In genomic region chr6:156808287-156808686, GRCh38 we compare ENCODE assay signal across 8 cellular contexts. TPM values are rescaled to one million over a fixed set of nuclear protein-coding genes. Genes with fewer than 3 reads are reported as not detected.
A peak's percentile ranks its signal among the peaks of the same experiment; 100 is the strongest.
DNase-seq lines count a peak whose midpoint lies in the region; ATAC-seq and TF ChIP-seq lines count a peak whose summit lies in the region.

No MANE protein-coding gene starts in this region.

- in situ Hi-C loops in transverse colon (cut with MboI; ENCODE audit: low pct_ligation_motif_present in 1 of 4, low pct_unique_long_range_greater_than_20kb in 1 of 4, low sequenced_read_pairs in 3 of 4) = no loop called here

- H3K36me3 Mint-ChIP-seq in activated T-cell treated with anti-CD3 and anti-CD28 coated beads, Interleukin-2, amount 50 U/mL, for 72 hours (ENCODE audit: insufficient read depth in 2 of 2) = peaks cover 12 to 19% of the 10 kb centered on the region in 2 donors

- H3K9me3 Mint-ChIP-seq in activated T-cell treated with anti-CD3 and anti-CD28 coated beads, Interleukin-2, amount 50 U/mL, for 72 hours = peaks cover 0 to 8% of the 10 kb centered on the region in 2 donors

- H3K4me1 ChIP-seq in tibial nerve (peaks cover 0 to 55% (median 17%) of the 10 kb centered on the region in 4 donors), transverse colon (peaks cover 8 to 33% (median 12%) of the 10 kb centered on the region in 4 donors)

- H3K27me3 ChIP-seq in tibial nerve = no peaks in the 10 kb centered on the region
- no peaks in the 10 kb centered on the region for H3K27me3 ChIP-seq in transverse colon

- TF ChIP-seq EP300 in tibial nerve (IDR thresholded peaks at IDR 0.05) (peak; percentile 26 to 37), transverse colon (IDR thresholded peaks at IDR 0.05; ENCODE audit: low read depth) (no peak)

- TF ChIP-seq CTCF in tibial nerve (IDR thresholded peaks at IDR 0.05) (no peak), transverse colon (IDR thresholded peaks at IDR 0.05) (no peak)

- intact Hi-C loops in Right ventricle myocardium superior (cut with DNase I) (no loop called here), transverse colon (cut with DNase I; ENCODE audit: low total_unique reads) (no loop called here)

- H3K4me1 Mint-ChIP-seq in activated T-cell treated with anti-CD3 and anti-CD28 coated beads, Interleukin-2, amount 50 U/mL, for 72 hours (ENCODE audit: low read depth) = peaks cover 80% of the 10 kb centered on the region

- H3K36me3 ChIP-seq in tibial nerve (peaks cover 0 to 3% (median 0%) of the 10 kb centered on the region in 3 donors), transverse colon (no peaks in the 10 kb centered on the region)

- H3K4me3 Mint-ChIP-seq in activated T-cell treated with anti-CD3 and anti-CD28 coated beads, Interleukin-2, amount 50 U/mL, for 72 hours = peak overlapping the region; percentile 55 to 72

- peak overlapping the region in 2 of 4 donors; percentile 47 to 62 for H3K27ac ChIP-seq in tibial nerve
- no peak overlapping the region for H3K27ac ChIP-seq in transverse colon

- ATAC-seq in activated T-cell treated with anti-CD3 and anti-CD28 coated beads, Interleukin-2, amount 50 U/mL, for 72 hours (replicated peaks in 1 of 2) = peak; percentile 43 to 56
- ATAC-seq in Right ventricle myocardium superior (ENCODE audit: poor library complexity) (peak; percentile 78), GM19463 (IDR thresholded peaks at IDR 0.05; ENCODE audit: unreplicated experiment) (no peak)

- 5 to 19% methylated on average over 2 of the region's 2 CpGs for WGBS in tibial nerve, 2 donors
- 41 to 47% methylated on average over 2 of the region's 2 CpGs for whole genome bisulfite sequencing in transverse colon (ENCODE audit: low coverage in 1 of 2), 2 donors

- H3K27me3 Mint-ChIP-seq in activated T-cell treated with anti-CD3 and anti-CD28 coated beads, Interleukin-2, amount 50 U/mL, for 72 hours (ENCODE audit: low read depth) = no peaks in the 10 kb centered on the region

- no peak for DNase-seq in activated T-cell treated with anti-CD3 and anti-CD28 coated beads, Interleukin-2, amount 50 U/mL, for 72 hours
- no peak for DNase-seq in activated T-cell treated with anti-CD3 and anti-CD28 coated beads, Interleukin-2, amount 50 U/mL, for 48 hours
- DNase-seq in NCI-H748 treated with DMSO at 0.1 percent for 48 hours (lab: John Stamatoyannopoulos, UW) (peak; percentile 29), Right ventricle myocardium superior (no peak), tibial nerve (ENCODE audit: low spot score in 2 of 2) (no peak), HCEC 1CT (no peak), transverse colon (no peak)

- H3K27ac Mint-ChIP-seq in activated T-cell treated with anti-CD3 and anti-CD28 coated beads, Interleukin-2, amount 50 U/mL, for 72 hours = peak overlapping the region; percentile 66

- H3K4me3 ChIP-seq in tibial nerve = no peak overlapping the region
- no peak overlapping the region for H3K4me3 ChIP-seq in transverse colon

- TF ChIP-seq POLR2A in tibial nerve (IDR thresholded peaks at IDR 0.05) (peak in 1 of 2 donors; percentile 14), transverse colon (IDR thresholded peaks at IDR 0.05) (no peak)

- H3K9me3 ChIP-seq in tibial nerve (no peaks in the 10 kb centered on the region), transverse colon (no peaks in the 10 kb centered on the region)

RNA-seq across cellular contexts. Expression of gene ARID1B, which starts 31.1 kb away (rescaled TPM):
- total RNA-seq in activated T-cell treated with anti-CD3 and anti-CD28 coated beads, Interleukin-2, amount 50 U/mL, for 72 hours = 10 to 100 TPM; 62.9 to 71.6 TPM
- total RNA-seq in Right ventricle myocardium superior = 49.2 TPM
- total RNA-seq in tibial nerve = 100 to 1,000 TPM in 3 of 4 donors, 10 to 100 TPM in 1; 91.5 to 123 (median 110) TPM
- total RNA-seq in transverse colon = 100 to 1,000 TPM in 2 of 4 donors, 10 to 100 TPM in 2; 87.1 to 194 (median 115) TPM
